2 cellular contexts compared by ENCODE assay signal in genomic region chr2:27375513-27376099, GRCh38.
TF ChIP-seq lines count a peak whose summit lies in the region.

No MANE protein-coding gene starts in this region.

TF ChIP-seq in SK-N-SH, 30 proteins besides CTCF, POLR2A, EP300 and RAD21:
- TF ChIP-seq RFX5 (IDR thresholded peaks at IDR 0.05; ENCODE audit: low read length) (no peak), ZBTB33 (IDR thresholded peaks at IDR 0.05; ENCODE audit: borderline replicate concordance, low read depth) (no peak)

TF ChIP-seq in SK-N-SH treated with all-trans-retinoic acid at 6 μM for 48 hours, 23 proteins besides CTCF, POLR2A, EP300 and RAD21:
- TF ChIP-seq CREB5 (CRISPR knock-in tag; IDR thresholded peaks at IDR 0.05; ENCODE audit: low read depth) (no peak), PPARA (CRISPR knock-in tag; IDR thresholded peaks at IDR 0.05; ENCODE audit: borderline replicate concordance) (no peak), ZFP3 (CRISPR knock-in tag; IDR thresholded peaks at IDR 0.05) (no peak)
